ENCODE assay signal across 8 cellular contexts in genomic region chr9:111524731-111525055, GRCh38. TPM values are rescaled to one million over a fixed set of nuclear protein-coding genes. Genes with fewer than 3 reads are reported as not detected.
DNase-seq lines count a peak whose midpoint lies in the region; ATAC-seq and TF ChIP-seq lines count a peak whose summit lies in the region.

No MANE protein-coding gene starts in this region.

- H3K27me3 ChIP-seq in Peyer's patch, result peaks cover 0 to 3% of the 10 kb centered on the region in 2 donors

- H3K9me3 Mint-ChIP-seq in CD14-positive monocyte, result peaks cover 10 to 45% (median 23%) of the 10 kb centered on the region in 7 donors
- no peaks in the 10 kb centered on the region for H3K9me3 Mint-ChIP-seq in osteocyte (ENCODE audit: unreplicated experiment)

- TF ChIP-seq POLR2A in Peyer's patch (IDR thresholded peaks at IDR 0.05), result no peak

- ATAC-seq in GM21447 (IDR thresholded peaks at IDR 0.05; ENCODE audit: unreplicated experiment) (no peak), HG03097 (IDR thresholded peaks at IDR 0.05; ENCODE audit: low FRiP score, unreplicated experiment) (no peak)

- H3K4me3 Mint-ChIP-seq in CD14-positive monocyte, result peak overlapping the region; percentile 79 to 92
- H3K4me3 Mint-ChIP-seq in osteocyte (ENCODE audit: unreplicated experiment), result peak overlapping the region; percentile 94

- H3K27me3 Mint-ChIP-seq in CD14-positive monocyte (ENCODE audit: low read depth in 3 of 3) (peaks cover 26 to 38% (median 29%) of the 10 kb centered on the region in 3 donors), osteocyte (ENCODE audit: unreplicated experiment) (peaks cover 5% of the 10 kb centered on the region)

- peak overlapping the region; percentile 67 to 92 (median 75) for H3K4me3 ChIP-seq in Peyer's patch
- peak overlapping the region; percentile 75 for H3K4me3 ChIP-seq in epithelial cell of esophagus (ENCODE audit: low read length)

- TF ChIP-seq CTCF in CD14-positive monocyte (IDR thresholded peaks at IDR 0.05), result no peak
- no peak for TF ChIP-seq CTCF in Peyer's patch (IDR thresholded peaks at IDR 0.05)
- TF ChIP-seq CTCF in epithelial cell of esophagus (IDR thresholded peaks at IDR 0.05; ENCODE audit: insufficient read depth, low read depth, low read length, missing control alignments), result no peak
- TF ChIP-seq CTCF in osteocyte (IDR thresholded peaks at IDR 0.05), result no peak

- H3K36me3 Mint-ChIP-seq in CD14-positive monocyte, result no peaks in the 10 kb centered on the region
- peaks cover 7% of the 10 kb centered on the region for H3K36me3 Mint-ChIP-seq in osteocyte (ENCODE audit: unreplicated experiment)

- in situ Hi-C loops in KBM-7 (cut with MboI; ENCODE audit: low pct_unique_long_range_greater_than_20kb, low sequenced_read_pairs), result no loop called here

- H3K27ac Mint-ChIP-seq in CD14-positive monocyte (no peak overlapping the region), osteocyte (ENCODE audit: unreplicated experiment) (peak overlapping the region; percentile 16)

- H3K4me1 Mint-ChIP-seq in CD14-positive monocyte, result peaks cover 17% of the 10 kb centered on the region
- peaks cover 9% of the 10 kb centered on the region for H3K4me1 Mint-ChIP-seq in osteocyte (ENCODE audit: unreplicated experiment)

- no peak for DNase-seq in CD14-positive monocyte (ENCODE audit: low spot score)
- DNase-seq in Peyer's patch, result no peak
- DNase-seq in epithelial cell of esophagus (ENCODE audit: low read depth), result no peak
- no peak for DNase-seq in osteocyte (ENCODE audit: extremely low spot score, unreplicated experiment)
- DNase-seq in KBM-7, result no peak
- no peak for DNase-seq in C1 segment of cervical spinal cord (lab: John Stamatoyannopoulos, UW)

- no peaks in the 10 kb centered on the region for H3K36me3 ChIP-seq in Peyer's patch

- intact Hi-C loops in CD14-positive monocyte (cut with micrococcal nuclease), result no loop called here

- peak overlapping the region in 1 of 4 donors; percentile 68 for H3K27ac ChIP-seq in Peyer's patch

- H3K9me3 ChIP-seq in Peyer's patch, result no peaks in the 10 kb centered on the region

- H3K4me1 ChIP-seq in Peyer's patch, result peaks cover 0 to 10% (median 0%) of the 10 kb centered on the region in 4 donors

RNA-seq across cellular contexts. Expression of gene ZNF483, which starts 0.3 kb away (rescaled TPM):
- polyA plus RNA-seq in CD14-positive monocyte, result not detected
- total RNA-seq in Peyer's patch, result 1 to 10 TPM; 1.6 to 5.8 (median 2.7) TPM
- total RNA-seq in osteocyte, result 5.2 and 6.3 TPM in 2 replicates

RNA-seq across cellular contexts. Expression of gene ECPAS, which starts 40.5 kb away (rescaled TPM):
- 10 to 100 TPM in 1 of 2 donors, 1 to 10 TPM in 1; 7.4 to 15.9 TPM for polyA plus RNA-seq in CD14-positive monocyte
- total RNA-seq in Peyer's patch, result 100 to 1,000 TPM; 108 to 179 (median 133) TPM
- total RNA-seq in osteocyte, result 108 and 109 TPM in 2 replicates
